In the genomic region with DNA sequence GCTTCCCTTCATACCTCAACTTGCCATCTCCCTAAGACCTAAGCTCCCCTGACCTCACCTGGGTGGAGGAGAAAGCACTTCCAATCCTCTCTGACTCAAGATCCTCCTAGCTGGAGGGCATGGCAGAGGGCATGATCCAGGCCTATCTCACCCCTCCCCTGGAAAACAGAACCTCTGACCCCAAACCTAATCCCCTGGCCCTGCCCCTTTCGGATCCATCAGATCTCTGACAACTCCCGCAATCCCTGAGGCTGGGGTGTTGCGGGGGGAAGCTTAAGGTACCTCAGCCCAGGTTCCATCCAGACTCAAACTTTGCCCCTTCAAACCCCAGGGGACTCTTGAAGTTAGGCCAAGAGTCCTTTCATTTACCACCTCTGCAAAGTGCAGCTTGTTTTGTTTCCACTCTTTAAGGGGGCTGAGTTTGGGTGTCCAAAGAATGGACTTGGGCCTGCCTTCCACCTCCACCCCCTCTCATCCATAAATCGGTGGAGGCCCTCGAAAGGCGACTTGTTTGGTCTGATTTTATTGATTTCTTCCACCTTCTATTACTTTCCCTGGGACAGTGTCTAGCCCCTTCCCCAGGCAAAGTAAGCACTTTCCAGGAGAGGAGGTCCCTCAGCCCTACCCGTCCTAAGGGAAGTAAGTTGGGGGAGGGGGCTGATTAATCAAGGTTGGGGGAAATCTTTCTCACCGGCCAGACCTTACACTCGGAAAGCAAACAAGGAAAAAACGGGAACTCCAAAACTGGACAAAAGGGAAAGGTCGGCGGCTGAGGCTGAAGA, we compare ENCODE assay signal across 1 cellular context.
TF ChIP-seq lines count a peak whose summit lies in the region.

No MANE protein-coding gene starts in this region.

TF ChIP-seq in endothelial cell of umbilical vein, 7 proteins besides CTCF, POLR2A, EP300 and RAD21:
- TF ChIP-seq POLR2AphosphoS5 (IDR thresholded peaks at IDR 0.05; ENCODE audit: insufficient read depth, low read depth, low read length), result no peak
- no peak for TF ChIP-seq GATA2 (IDR thresholded peaks at IDR 0.05; ENCODE audit: insufficient read depth, insufficient read length, low read depth, low read length)
- no peak for TF ChIP-seq FOS (IDR thresholded peaks at IDR 0.05; ENCODE audit: borderline replicate concordance, insufficient read depth, low read length)
